15 cellular contexts compared by ENCODE assay signal in genomic region chr1:22850681-22851080, GRCh38.
DNase-seq lines count a peak whose midpoint lies in the region; ATAC-seq, FAIRE-seq and TF ChIP-seq lines count a peak whose summit lies in the region.
"Had no signal": no experiment of that assay in that cellular context is flagged by ENCODE, and none has a peak within 500 bp of the region (broad histone marks: within the 10 kb centered on the region; RNA-seq: fewer than 3 reads in every experiment).

No MANE protein-coding gene starts in this region.

- ATAC-seq in Right ventricle myocardium inferior: peak; percentile 45
- ATAC-seq: gastroesophageal sphincter had no signal

- intact Hi-C loops in Right ventricle myocardium inferior (cut with DNase I) (no loop called here), cardiac septum (cut with DNase I) (no loop called here), transverse colon (cut with DNase I; ENCODE audit: low total_unique reads) (no loop called here)

- no peaks in the 10 kb centered on the region for H3K9me3 ChIP-seq in transverse colon
- H3K9me3 ChIP-seq in osteoblast (ENCODE audit: low read depth, low read length): no peaks in the 10 kb centered on the region
- H3K9me3 ChIP-seq: gastroesophageal sphincter, tibial artery had no signal

- no peak overlapping the region for H2AFZ ChIP-seq in osteoblast (ENCODE audit: low read length)

- no peak overlapping the region for H3K4me2 ChIP-seq in osteoblast (ENCODE audit: insufficient read depth, low read length)

- 78 to 92% methylated on average over 4 to 6 of the region's 6 CpGs for WGBS in transverse colon (ENCODE audit: low coverage in 1 of 2), 2 donors

- peaks cover 5% of the 10 kb centered on the region for H4K20me1 ChIP-seq in osteoblast (ENCODE audit: insufficient read depth, low read length)

- TF ChIP-seq CTCF in fibroblast of the aortic adventitia (IDR thresholded peaks at IDR 0.05; ENCODE audit: insufficient read depth, low read length) (no peak), transverse colon (IDR thresholded peaks at IDR 0.05) (no peak), osteoblast (IDR thresholded peaks at IDR 0.05; ENCODE audit: extremely low read depth, low read depth, low read length) (no peak)

- H3K27ac ChIP-seq in transverse colon (no peak overlapping the region), osteoblast (ENCODE audit: low read depth, low read length) (no peak overlapping the region)
- H3K27ac ChIP-seq: gastroesophageal sphincter, tibial artery had no signal

- no peak for TF ChIP-seq POLR2A in transverse colon (IDR thresholded peaks at IDR 0.05)
- no peak for TF ChIP-seq POLR2A in GM12892 (IDR thresholded peaks at IDR 0.05; ENCODE audit: low read depth, low read length)

- H3K4me1 ChIP-seq in transverse colon: peaks cover 0 to 2% (median 0%) of the 10 kb centered on the region in 4 donors
- no peaks in the 10 kb centered on the region for H3K4me1 ChIP-seq in osteoblast (ENCODE audit: insufficient read depth, low read length)
- H3K4me1 ChIP-seq: gastroesophageal sphincter had no signal

- DNase-seq in Right ventricle myocardium inferior (ENCODE audit: missing footprints): no peak
- no peak for DNase-seq in cardiac septum (ENCODE audit: low spot score)
- DNase-seq in fibroblast of the aortic adventitia (ENCODE audit: low read depth): peak; percentile 58
- DNase-seq in midbrain (lab: John Stamatoyannopoulos, UW): peak; percentile 81
- DNase-seq in transverse colon: peak; percentile 39
- no peak for DNase-seq in osteoblast (ENCODE audit: insufficient read length, low spot score, missing footprints)
- DNase-seq in GM12892 (ENCODE audit: insufficient read length): no peak
- no peak for DNase-seq in NCI-H2196 treated with DMSO at 0.1 percent for 48 hours (lab: John Stamatoyannopoulos, UW; ENCODE audit: unreplicated experiment)
- DNase-seq: activated CD4-positive, CD25-positive, alpha-beta regulatory T cell; activated naive CD8-positive, alpha-beta T cell treated with anti-CD3 and anti-CD28 coated beads, Interleukin-2, amount 10 ng/mL, durations not matched to agents 7 days and 5 days; effector CD8-positive, alpha-beta T cell; H9; NCI-H2171 treated with DMSO at 0.1 percent for 48 hours had no signal

- no peak overlapping the region for H3K4me3 ChIP-seq in fibroblast of the aortic adventitia (ENCODE audit: low read depth, low read length)
- H3K4me3 ChIP-seq in transverse colon: no peak overlapping the region
- H3K4me3 ChIP-seq in osteoblast (ENCODE audit: insufficient read depth, low read length): no peak overlapping the region
- H3K4me3 ChIP-seq: gastroesophageal sphincter, tibial artery had no signal

- no peaks in the 10 kb centered on the region for H3K27me3 ChIP-seq in transverse colon
- H3K27me3 ChIP-seq in osteoblast (ENCODE audit: insufficient read depth, low read length): no peaks in the 10 kb centered on the region

- no peak for TF ChIP-seq EP300 in transverse colon (IDR thresholded peaks at IDR 0.05; ENCODE audit: low read depth)

- no peaks in the 10 kb centered on the region for H3K79me2 ChIP-seq in osteoblast (ENCODE audit: insufficient read depth, low read length)

- in situ Hi-C loops in transverse colon (cut with MboI; ENCODE audit: low pct_ligation_motif_present in 1 of 4, low pct_unique_long_range_greater_than_20kb in 1 of 4, low sequenced_read_pairs in 3 of 4): loop anchor here in 1 of 4 donors (25.0 kb wide), 1 partner anchor 138 kb away; the partner anchor contains the start of gene EPHB2

- H3K36me3 ChIP-seq in transverse colon: no peaks in the 10 kb centered on the region
- no peaks in the 10 kb centered on the region for H3K36me3 ChIP-seq in osteoblast (ENCODE audit: insufficient read depth, low read length)
- H3K36me3 ChIP-seq: gastroesophageal sphincter, tibial artery had no signal

- FAIRE-seq in GM12892 (lab: Jason Lieb, UNC): no peak

Comparison
In these comparisons a context has a peak if more than half of its experiments do, and no peak if none do; other contexts are left out.
1. DNase-seq: peak in fibroblast of the aortic adventitia (single experiment), midbrain (single experiment) and transverse colon (single experiment); none in Right ventricle myocardium inferior (single experiment), cardiac septum (single experiment), osteoblast (single experiment), GM12892 (single experiment) and NCI-H2196 treated with DMSO at 0.1 percent for 48 hours (single experiment).